ENCODE assay signal across 10 cellular contexts in genomic region chr7:42869131-42870020, GRCh38. TPM values are rescaled to one million over a fixed set of nuclear protein-coding genes. Genes with fewer than 3 reads are reported as not detected.
A peak's percentile ranks its signal among the peaks of the same experiment; 100 is the strongest.
DNase-seq lines count a peak whose midpoint lies in the region; ATAC-seq and TF ChIP-seq lines count a peak whose summit lies in the region.
"Had no signal": no experiment of that assay in that cellular context is flagged by ENCODE, and none has a peak within 500 bp of the region (broad histone marks: within the 10 kb centered on the region; RNA-seq: fewer than 3 reads in every experiment).

No MANE protein-coding gene starts in this region.

- H3K36me3 ChIP-seq in liver (ENCODE audit: control insufficient read depth in 4 of 4, insufficient read depth in 3 of 4, low read depth in 1 of 4, low read length in 3 of 4), result no peaks in the 10 kb centered on the region

- peaks cover 2 to 4% (median 3%) of the 10 kb centered on the region in 3 donors for H3K27me3 Mint-ChIP-seq in CD14-positive monocyte (ENCODE audit: low read depth in 3 of 3)

- intact Hi-C loops in cardiac septum (cut with DNase I) (no loop called here), CD14-positive monocyte (cut with micrococcal nuclease) (no loop called here)

- H3K36me3 Mint-ChIP-seq in CD14-positive monocyte, result no peaks in the 10 kb centered on the region

- H3K4me3 ChIP-seq in liver (ENCODE audit: low read depth in 1 of 3, low read length in 3 of 3), result no peak overlapping the region

- H3K9ac ChIP-seq in liver (ENCODE audit: low read depth in 1 of 2, low read length in 2 of 2), result no peak overlapping the region

- H3K4me3 Mint-ChIP-seq in CD14-positive monocyte, result no peak overlapping the region

- peaks cover 12% of the 10 kb centered on the region for H3K4me1 Mint-ChIP-seq in CD14-positive monocyte

- DNase-seq in SW480 (ENCODE audit: low spot score) (peak; percentile 22), NCI-H2196 treated with DMSO at 0.1 percent for 48 hours (lab: John Stamatoyannopoulos, UW; ENCODE audit: unreplicated experiment) (no peak), cardiac septum (ENCODE audit: low spot score) (no peak), NCI-H82 (lab: John Stamatoyannopoulos, UW) (no peak), CD14-positive monocyte (ENCODE audit: low spot score) (no peak)

- peaks cover 12 to 27% (median 23%) of the 10 kb centered on the region in 7 donors for H3K9me3 Mint-ChIP-seq in CD14-positive monocyte

- H3K27me3 ChIP-seq in liver (ENCODE audit: control insufficient read depth in 4 of 4, insufficient read depth in 4 of 4, low read length in 3 of 4), result no peaks in the 10 kb centered on the region

- no peak overlapping the region for H3K27ac Mint-ChIP-seq in CD14-positive monocyte
- H3K27ac Mint-ChIP-seq: IgD-negative memory B cell had no signal

- no peak overlapping the region for H3K27ac ChIP-seq in liver (ENCODE audit: low read depth in 1 of 2, low read length in 2 of 2)
- H3K27ac ChIP-seq: epithelial cell of prostate had no signal

- peak; percentile 97 for ATAC-seq in GM18867 (IDR thresholded peaks at IDR 0.05; ENCODE audit: unreplicated experiment)
- ATAC-seq in HG02642 (IDR thresholded peaks at IDR 0.05; ENCODE audit: poor library complexity, unreplicated experiment), result peak; percentile 98

- no peaks in the 10 kb centered on the region for H3K4me1 ChIP-seq in liver (ENCODE audit: control insufficient read depth in 4 of 4, insufficient read depth in 4 of 4, low read length in 3 of 4)

- no peak for TF ChIP-seq RAD21 in liver (IDR thresholded peaks at IDR 0.05)

- 63% methylated on average over 7 of the region's 7 CpGs for WGBS in liver

- no peak for TF ChIP-seq CTCF in liver (IDR thresholded peaks at IDR 0.05; ENCODE audit: low read depth, low read length, missing input control)
- no peak for TF ChIP-seq CTCF in CD14-positive monocyte (IDR thresholded peaks at IDR 0.05)

- H3K9me3 ChIP-seq in liver (ENCODE audit: control insufficient read depth in 4 of 4, low read length in 3 of 4), result peaks cover 0 to 4% (median 0%) of the 10 kb centered on the region in 4 donors

TF ChIP-seq in liver, 16 proteins besides CTCF, POLR2A, EP300 and RAD21:
- TF ChIP-seq EGR1 (IDR thresholded peaks at IDR 0.05; ENCODE audit: low read depth in 2 of 2) (no peak), JUND (IDR thresholded peaks at IDR 0.05) (peak; percentile 62 to 68)

RNA-seq across cellular contexts. Expression of gene C7orf25, which starts 42.5 kb away (rescaled TPM):
- total RNA-seq in liver, result 1 to 10 TPM; 1.4 to 7.4 TPM
- 1 to 10 TPM in 1 of 2 donors, under 1 TPM in 1; 0.88 to 2.9 TPM for polyA plus RNA-seq in liver
- 5.2 TPM for total RNA-seq in cardiac septum
- 1 to 10 TPM; 2.5 to 2.6 TPM for polyA plus RNA-seq in CD14-positive monocyte
